ENCODE assay signal across 17 cellular contexts in genomic region chrX:44974462-44974861, GRCh38.
A peak's percentile ranks its signal among the peaks of the same experiment; 100 is the strongest.
DNase-seq lines count a peak whose midpoint lies in the region; ATAC-seq, FAIRE-seq and TF ChIP-seq lines count a peak whose summit lies in the region.
"Had no signal": no experiment of that assay in that cellular context is flagged by ENCODE, and none has a peak within 500 bp of the region (broad histone marks: within the 10 kb centered on the region; RNA-seq: fewer than 3 reads in every experiment).

No MANE protein-coding gene starts in this region.

- no peak overlapping the region for H3K9ac ChIP-seq in kidney (ENCODE audit: low read length in 2 of 2)
- H3K9ac ChIP-seq: SK-N-SH had no signal

- no peaks in the 10 kb centered on the region for H3K9me3 Mint-ChIP-seq in HFFc6

- H2AFZ ChIP-seq in ACC112 (ENCODE audit: low read length, unreplicated experiment) = no peak overlapping the region

- H3K4me3 ChIP-seq in ACC112 (ENCODE audit: low read depth, low read length) = no peak overlapping the region
- no peak overlapping the region for H3K4me3 ChIP-seq in upper lobe of right lung
- H3K4me3 ChIP-seq in kidney (ENCODE audit: low read length in 2 of 2) = no peak overlapping the region
- H3K4me3 ChIP-seq: ascending aorta, prostate gland had no signal

- peak; percentile 8 for DNase-seq in HFFc6
- peak; percentile 41 for DNase-seq in amniotic epithelial cell (ENCODE audit: low read depth)
- peak; percentile 69 for DNase-seq in iris pigment epithelial cell (ENCODE audit: low read depth)
- DNase-seq in upper lobe of right lung = no peak
- DNase-seq in cortex of kidney (lab: John Stamatoyannopoulos, UW) = no peak
- DNase-seq in kidney = no peak
- DNase-seq: midbrain; NCI-H774; SK-N-SH; stimulated activated CD4-positive, alpha-beta T cell treated with anti-CD3 and anti-CD28 coated beads, Interleukin-1b, Interleukin-23, amount 100 ng/mL, for 48 hours had no signal

- peaks cover 35% of the 10 kb centered on the region for H3K79me2 ChIP-seq in ACC112 (ENCODE audit: control insufficient read depth, insufficient read depth, low read length, unreplicated experiment)

- ATAC-seq in upper lobe of right lung (no peak), HG03342 (IDR thresholded peaks at IDR 0.05; ENCODE audit: unreplicated experiment) (no peak)
- ATAC-seq: stimulated activated memory B cell treated with anti-CD40 and anti-IgM and Interleukin-4, amounts not matched to agents 10 μg/mL and 1 μg/mL and 100 μg/mL, for 72 hours had no signal

- TF ChIP-seq CTCF in HFFc6 (IDR thresholded peaks at IDR 0.05) (no peak), upper lobe of right lung (IDR thresholded peaks at IDR 0.05) (no peak), kidney (IDR thresholded peaks at IDR 0.05; ENCODE audit: borderline replicate concordance, extremely low read depth, insufficient read depth) (no peak)

- peaks cover 18% of the 10 kb centered on the region for H3K36me3 Mint-ChIP-seq in HFFc6 (ENCODE audit: low read depth)

- intact Hi-C loops in upper lobe of right lung (cut with DNase I) = no loop called here
- intact Hi-C loops in kidney (cut with DNase I) = no loop called here

- H3K4me1 ChIP-seq in ACC112 (ENCODE audit: control insufficient read depth, insufficient read depth, low read length, unreplicated experiment) (peaks cover 9% of the 10 kb centered on the region), upper lobe of right lung (no peaks in the 10 kb centered on the region), kidney (ENCODE audit: control insufficient read depth in 1 of 2, insufficient read depth in 1 of 2, low read depth in 1 of 2, low read length in 2 of 2) (no peaks in the 10 kb centered on the region)
- H3K4me1 ChIP-seq: ascending aorta, prostate gland had no signal

- H3K27ac ChIP-seq in ACC112 (ENCODE audit: low read depth, low read length) = peak overlapping the region; percentile 3; the same call in 1 of the 2 replicates
- no peak overlapping the region for H3K27ac ChIP-seq in upper lobe of right lung
- H3K27ac ChIP-seq in kidney (ENCODE audit: low read depth in 2 of 2, low read length in 2 of 2) = no peak overlapping the region
- H3K27ac ChIP-seq: ascending aorta, prostate gland, VCaP had no signal

- H3K4me3 Mint-ChIP-seq in HFFc6 = no peak overlapping the region
- H3K4me3 Mint-ChIP-seq: stimulated activated memory B cell treated with anti-CD40 and anti-IgM and Interleukin-4, amounts not matched to agents 10 μg/mL and 1 μg/mL and 100 μg/mL, for 72 hours had no signal

- peaks cover 1% of the 10 kb centered on the region; the same call in 1 of the 2 replicates for H3K27me3 Mint-ChIP-seq in HFFc6 (ENCODE audit: insufficient read depth)
- H3K27me3 Mint-ChIP-seq: stimulated activated memory B cell treated with anti-CD40 and anti-IgM and Interleukin-4, amounts not matched to agents 10 μg/mL and 1 μg/mL and 100 μg/mL, for 72 hours had no signal

- H3K36me3 ChIP-seq in ACC112 (ENCODE audit: insufficient read depth, low read length) = no peaks in the 10 kb centered on the region; the same call in 1 of the 2 replicates
- H3K36me3 ChIP-seq in upper lobe of right lung = no peaks in the 10 kb centered on the region
- no peaks in the 10 kb centered on the region for H3K36me3 ChIP-seq in kidney (ENCODE audit: control insufficient read depth in 1 of 2, insufficient read depth in 2 of 2, low read length in 2 of 2)
- H3K36me3 ChIP-seq: prostate gland had no signal

- H3K27me3 ChIP-seq in ACC112 (ENCODE audit: insufficient read depth, low read length) (no peaks in the 10 kb centered on the region), upper lobe of right lung (no peaks in the 10 kb centered on the region)
- H3K27me3 ChIP-seq: ascending aorta had no signal

- no peak for FAIRE-seq in kidney (lab: Jason Lieb, UNC)
- FAIRE-seq: endometrium had no signal

- H3K9me3 ChIP-seq in upper lobe of right lung (no peaks in the 10 kb centered on the region), kidney (ENCODE audit: control insufficient read depth in 1 of 2, low read length in 2 of 2) (no peaks in the 10 kb centered on the region)
- H3K9me3 ChIP-seq: prostate gland had no signal

- peaks cover 21% of the 10 kb centered on the region for H3K4me1 Mint-ChIP-seq in HFFc6 (ENCODE audit: low read depth)

- peak overlapping the region; percentile 34; the same call in 1 of the 2 replicates for H3K27ac Mint-ChIP-seq in HFFc6
- H3K27ac Mint-ChIP-seq: stimulated activated memory B cell treated with anti-CD40 and anti-IgM and Interleukin-4, amounts not matched to agents 10 μg/mL and 1 μg/mL and 100 μg/mL, for 72 hours had no signal

Comparison
In these comparisons a context has a peak if more than half of its experiments do, and no peak if none do; other contexts are left out.
1. DNase-seq: peak in HFFc6 (single experiment), amniotic epithelial cell (single experiment) and iris pigment epithelial cell (single experiment); none in upper lobe of right lung (single experiment), cortex of kidney (single experiment) and kidney (single experiment).